Comparison of ENCODE assay signal across 1 cellular context in genomic region chr16:87127061-87127765, GRCh38.
TF ChIP-seq lines count a peak whose summit lies in the region.

No MANE protein-coding gene starts in this region.

TF ChIP-seq in H1, 55 proteins besides CTCF, POLR2A, EP300 and RAD21 (continued from another document):
- TF ChIP-seq ATF2 (IDR thresholded peaks at IDR 0.05; ENCODE audit: low read length), result no peak
- TF ChIP-seq CHD7 (IDR thresholded peaks at IDR 0.05; ENCODE audit: insufficient replicate concordance, low read length), result no peak
